Comparison of ENCODE assay signal across 1 cellular context in the genomic region with DNA sequence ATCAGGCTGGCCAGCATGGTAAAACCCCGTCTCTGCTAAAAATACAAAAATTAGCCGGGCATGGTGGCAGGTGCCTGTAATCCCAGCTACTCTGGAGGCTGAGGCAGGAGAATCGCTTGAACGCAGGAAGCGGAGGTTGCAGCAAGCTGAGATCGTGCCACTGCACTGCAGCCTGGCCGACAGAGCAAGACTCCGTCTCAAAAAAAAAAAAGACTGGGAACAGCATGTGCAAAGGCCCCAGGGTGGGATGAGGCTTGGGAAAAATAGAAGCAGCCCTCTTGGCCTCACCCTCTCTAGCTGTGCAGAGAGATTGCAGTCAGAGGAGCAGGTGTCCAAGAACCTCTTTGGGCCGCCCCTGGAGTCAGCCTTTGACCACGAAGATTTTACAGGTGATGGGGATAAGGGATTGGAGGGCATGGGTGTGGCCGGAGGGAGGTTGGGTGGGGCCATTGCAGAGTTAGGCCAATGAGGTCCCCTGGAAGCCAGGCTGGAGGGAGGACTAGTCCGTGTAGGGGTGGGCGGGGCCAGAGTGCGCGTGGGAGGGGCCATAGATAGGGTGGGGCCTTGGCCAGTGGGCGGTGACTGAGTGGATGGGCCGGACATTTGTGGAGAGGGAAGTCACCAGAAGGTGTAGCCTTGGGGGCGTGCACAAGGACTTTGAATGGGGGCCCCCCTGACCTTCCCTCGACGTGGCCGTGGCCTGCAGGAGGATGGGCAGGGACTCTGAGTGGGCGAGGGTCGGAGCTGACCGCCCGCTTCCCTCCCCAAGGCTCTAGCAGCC.
TF ChIP-seq lines count a peak whose summit lies in the region.

No MANE protein-coding gene starts in this region.

TF ChIP-seq in GM12878, 131 proteins besides CTCF, POLR2A, EP300 and RAD21:
- TF ChIP-seq, protein P1, sequence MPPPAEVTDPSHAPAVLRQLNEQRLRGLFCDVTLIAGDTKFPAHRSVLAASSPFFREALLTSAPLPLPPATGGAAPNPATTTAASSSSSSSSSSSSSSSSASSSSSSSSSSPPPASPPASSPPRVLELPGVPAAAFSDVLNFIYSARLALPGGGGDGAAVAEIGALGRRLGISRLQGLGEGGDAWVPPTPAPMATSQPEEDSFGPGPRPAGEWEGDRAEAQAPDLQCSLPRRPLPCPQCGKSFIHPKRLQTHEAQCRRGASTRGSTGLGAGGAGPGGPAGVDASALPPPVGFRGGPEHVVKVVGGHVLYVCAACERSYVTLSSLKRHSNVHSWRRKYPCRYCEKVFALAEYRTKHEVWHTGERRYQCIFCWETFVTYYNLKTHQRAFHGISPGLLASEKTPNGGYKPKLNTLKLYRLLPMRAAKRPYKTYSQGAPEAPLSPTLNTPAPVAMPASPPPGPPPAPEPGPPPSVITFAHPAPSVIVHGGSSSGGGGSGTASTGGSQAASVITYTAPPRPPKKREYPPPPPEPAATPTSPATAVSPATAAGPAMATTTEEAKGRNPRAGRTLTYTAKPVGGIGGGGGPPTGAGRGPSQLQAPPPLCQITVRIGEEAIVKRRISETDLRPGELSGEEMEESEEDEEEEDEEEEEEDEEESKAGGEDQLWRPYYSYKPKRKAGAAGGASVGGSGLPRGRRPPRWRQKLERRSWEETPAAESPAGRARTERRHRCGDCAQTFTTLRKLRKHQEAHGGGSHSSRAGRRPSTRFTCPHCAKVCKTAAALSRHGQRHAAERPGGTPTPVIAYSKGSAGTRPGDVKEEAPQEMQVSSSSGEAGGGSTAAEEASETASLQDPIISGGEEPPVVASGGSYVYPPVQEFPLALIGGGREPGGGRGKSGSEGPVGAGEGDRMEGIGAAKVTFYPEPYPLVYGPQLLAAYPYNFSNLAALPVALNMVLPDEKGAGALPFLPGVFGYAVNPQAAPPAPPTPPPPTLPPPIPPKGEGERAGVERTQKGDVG (CRISPR knock-in tag; IDR thresholded peaks at IDR 0.05): no peak
- TF ChIP-seq, protein P2, sequence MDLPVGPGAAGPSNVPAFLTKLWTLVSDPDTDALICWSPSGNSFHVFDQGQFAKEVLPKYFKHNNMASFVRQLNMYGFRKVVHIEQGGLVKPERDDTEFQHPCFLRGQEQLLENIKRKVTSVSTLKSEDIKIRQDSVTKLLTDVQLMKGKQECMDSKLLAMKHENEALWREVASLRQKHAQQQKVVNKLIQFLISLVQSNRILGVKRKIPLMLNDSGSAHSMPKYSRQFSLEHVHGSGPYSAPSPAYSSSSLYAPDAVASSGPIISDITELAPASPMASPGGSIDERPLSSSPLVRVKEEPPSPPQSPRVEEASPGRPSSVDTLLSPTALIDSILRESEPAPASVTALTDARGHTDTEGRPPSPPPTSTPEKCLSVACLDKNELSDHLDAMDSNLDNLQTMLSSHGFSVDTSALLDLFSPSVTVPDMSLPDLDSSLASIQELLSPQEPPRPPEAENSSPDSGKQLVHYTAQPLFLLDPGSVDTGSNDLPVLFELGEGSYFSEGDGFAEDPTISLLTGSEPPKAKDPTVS (IDR thresholded peaks at IDR 0.05; ENCODE audit: low read depth, low read length): no peak
- TF ChIP-seq PAX5 (IDR thresholded peaks at IDR 0.05; ENCODE audit: borderline replicate concordance, low read depth, low read length) (no peak), HDAC2 (IDR thresholded peaks at IDR 0.05) (no peak), ASH2L (IDR thresholded peaks at IDR 0.05; ENCODE audit: borderline replicate concordance, low read depth) (no peak), DPF2 (IDR thresholded peaks at IDR 0.05) (no peak)
